In genomic region chr2:157460384-157460837, GRCh38 we compare ENCODE assay signal across 13 cellular contexts. TPM values are rescaled to one million over a fixed set of nuclear protein-coding genes. Genes with fewer than 3 reads are reported as not detected.
DNase-seq lines count a peak whose midpoint lies in the region; ATAC-seq, FAIRE-seq and TF ChIP-seq lines count a peak whose summit lies in the region.
"Had no signal": no experiment of that assay in that cellular context is flagged by ENCODE, and none has a peak within 500 bp of the region (broad histone marks: within the 10 kb centered on the region; RNA-seq: fewer than 3 reads in every experiment).

No MANE protein-coding gene starts in this region.

- TF ChIP-seq CTCF in Peyer's patch (IDR thresholded peaks at IDR 0.05) (no peak), foreskin keratinocyte (conservative IDR thresholded peaks at IDR 0.05) (no peak), sigmoid colon (IDR thresholded peaks at IDR 0.05) (no peak)

- H3K4me3 Mint-ChIP-seq in activated T-cell treated with anti-CD3 and anti-CD28 coated beads, Interleukin-2, amount 50 U/mL, for 72 hours = peak overlapping the region; percentile 72 to 82

- intact Hi-C loops in sigmoid colon (cut with DNase I) = no loop called here

- peaks cover 98% of the 10 kb centered on the region for H3K4me1 Mint-ChIP-seq in activated T-cell treated with anti-CD3 and anti-CD28 coated beads, Interleukin-2, amount 50 U/mL, for 72 hours (ENCODE audit: low read depth)

- H3K4me3 ChIP-seq in SK-N-MC (peak overlapping the region; percentile 50), small intestine (ENCODE audit: low read depth in 1 of 2, low read length in 2 of 2) (no peak overlapping the region), Peyer's patch (no peak overlapping the region), sigmoid colon (no peak overlapping the region)

- TF ChIP-seq POLR2A in Peyer's patch (IDR thresholded peaks at IDR 0.05) (no peak), sigmoid colon (IDR thresholded peaks at IDR 0.05) (no peak)

- H3K4me1 ChIP-seq in small intestine (ENCODE audit: control insufficient read depth in 2 of 2, insufficient read depth in 1 of 2, low read depth in 1 of 2, low read length in 1 of 2) (no peaks in the 10 kb centered on the region), Peyer's patch (peaks cover 0 to 6% (median 0%) of the 10 kb centered on the region in 4 donors), foreskin keratinocyte (no peaks in the 10 kb centered on the region), sigmoid colon (no peaks in the 10 kb centered on the region)

- 14 to 49% (median 24%) methylated on average over 3 of the region's 3 CpGs for WGBS in small intestine, 3 donors
- 16 to 56% methylated on average over 3 of the region's 3 CpGs for WGBS in sigmoid colon, 2 donors

- H3K9ac ChIP-seq in SK-N-MC (ENCODE audit: insufficient read length) = no peak overlapping the region

- no peaks in the 10 kb centered on the region for H3K27me3 ChIP-seq in small intestine (ENCODE audit: control insufficient read depth in 2 of 2, insufficient read depth in 2 of 2, low read length in 2 of 2)
- no peaks in the 10 kb centered on the region for H3K27me3 ChIP-seq in Peyer's patch
- peaks cover 12% of the 10 kb centered on the region for H3K27me3 ChIP-seq in foreskin keratinocyte
- no peaks in the 10 kb centered on the region for H3K27me3 ChIP-seq in sigmoid colon

- no peak for ATAC-seq in activated T-cell treated with anti-CD3 and anti-CD28 coated beads, Interleukin-2, amount 50 U/mL, for 72 hours (replicated peaks in 1 of 2)
- no peak for ATAC-seq in foreskin keratinocyte

- peaks cover under 1% of the 10 kb centered on the region in 2 donors for H3K9me3 Mint-ChIP-seq in activated T-cell treated with anti-CD3 and anti-CD28 coated beads, Interleukin-2, amount 50 U/mL, for 72 hours

- peak overlapping the region; percentile 26; the same call in 1 of the 2 replicates for H3K27ac ChIP-seq in SK-N-MC
- H3K27ac ChIP-seq in small intestine (ENCODE audit: low read depth in 1 of 2, low read length in 1 of 2) = peak overlapping the region; percentile 24 to 41
- peak overlapping the region in 2 of 4 donors; percentile 34 to 49 for H3K27ac ChIP-seq in Peyer's patch
- H3K27ac ChIP-seq in foreskin keratinocyte = no peak overlapping the region
- no peak overlapping the region for H3K27ac ChIP-seq in sigmoid colon
- H3K27ac ChIP-seq: WERI-Rb-1 had no signal

- no peak for TF ChIP-seq EP300 in sigmoid colon (IDR thresholded peaks at IDR 0.05)

- no peaks in the 10 kb centered on the region for H3K27me3 Mint-ChIP-seq in activated T-cell treated with anti-CD3 and anti-CD28 coated beads, Interleukin-2, amount 50 U/mL, for 72 hours (ENCODE audit: low read depth)

- no peaks in the 10 kb centered on the region for H3K36me3 ChIP-seq in SK-N-MC (ENCODE audit: insufficient read depth, low read length)
- peaks cover 0 to 3% of the 10 kb centered on the region in 2 donors for H3K36me3 ChIP-seq in small intestine (ENCODE audit: control insufficient read depth in 2 of 2, insufficient read depth in 2 of 2, low read length in 2 of 2)
- no peaks in the 10 kb centered on the region for H3K36me3 ChIP-seq in Peyer's patch
- no peaks in the 10 kb centered on the region for H3K36me3 ChIP-seq in sigmoid colon
- H3K36me3 ChIP-seq: WERI-Rb-1 had no signal

- peak overlapping the region; percentile 87 for H3K27ac Mint-ChIP-seq in activated T-cell treated with anti-CD3 and anti-CD28 coated beads, Interleukin-2, amount 50 U/mL, for 72 hours

- H3K36me3 Mint-ChIP-seq in activated T-cell treated with anti-CD3 and anti-CD28 coated beads, Interleukin-2, amount 50 U/mL, for 72 hours (ENCODE audit: insufficient read depth in 2 of 2) = peaks cover 4 to 19% of the 10 kb centered on the region in 2 donors

- FAIRE-seq in small intestine (lab: Jason Lieb, UNC) = peak; percentile 68

- no peak for DNase-seq in activated T-cell treated with anti-CD3 and anti-CD28 coated beads, Interleukin-2, amount 50 U/mL, for 72 hours
- DNase-seq in activated T-cell treated with anti-CD3 and anti-CD28 coated beads for 4 hours = no peak
- peak; percentile 81 for DNase-seq in SK-N-MC (ENCODE audit: low read depth, low spot score)
- peak; percentile 44 for DNase-seq in fibroblast of peridontal ligament (ENCODE audit: extremely low read depth)
- DNase-seq in small intestine = peak; percentile 88
- no peak for DNase-seq in Peyer's patch
- no peak for DNase-seq in foreskin keratinocyte
- no peak for DNase-seq in sigmoid colon
- DNase-seq: activated gamma-delta T cell treated with Interleukin-2 at 50 U/mL for 16 hours; effector CD8-positive, alpha-beta T cell; NCI-H2081 treated with DMSO at 0.1 percent for 48 hours; WERI-Rb-1 had no signal

- no peaks in the 10 kb centered on the region for H3K9me3 ChIP-seq in SK-N-MC (ENCODE audit: low read depth, low read length)
- H3K9me3 ChIP-seq in small intestine (ENCODE audit: control insufficient read depth, low read depth) = no peaks in the 10 kb centered on the region
- H3K9me3 ChIP-seq in Peyer's patch = no peaks in the 10 kb centered on the region
- H3K9me3 ChIP-seq in sigmoid colon = no peaks in the 10 kb centered on the region

RNA-seq across cellular contexts. Expression of gene CYTIP, which starts 16.5 kb away (rescaled TPM):
- 100 to 1,000 TPM; 444 to 460 TPM for total RNA-seq in activated T-cell treated with anti-CD3 and anti-CD28 coated beads, Interleukin-2, amount 50 U/mL, for 72 hours
- polyA plus RNA-seq in small intestine (10 to 100 TPM in 2 of 3 donors, 1 to 10 TPM in 1; 9.4 to 19.8 (median 15.7) TPM), foreskin keratinocyte (not detected in 2 replicates), sigmoid colon (10 to 100 TPM in 1 of 3 donors, 1 to 10 TPM in 2; 5.8 to 36.4 (median 6.6) TPM)
- total RNA-seq in Peyer's patch (100 to 1,000 TPM in 1 of 4 donors, 10 to 100 TPM in 3; 11.8 to 182 (median 21.0) TPM), foreskin keratinocyte (not detected in 2 replicates), sigmoid colon (1 to 10 TPM; 2.5 to 4.3 (median 3.4) TPM)
- polyA plus RNA-seq: AG04450 had no signal

Comparison
In these comparisons a context has a peak if more than half of its experiments do, and no peak if none do; other contexts are left out.
1. DNase-seq: peak in SK-N-MC (single experiment), fibroblast of peridontal ligament (single experiment) and small intestine (single experiment); none in activated T-cell treated with anti-CD3 and anti-CD28 coated beads, Interleukin-2, amount 50 U/mL, for 72 hours (0 of 2), activated T-cell treated with anti-CD3 and anti-CD28 coated beads for 4 hours (single experiment), Peyer's patch (0 of 3), foreskin keratinocyte (0 of 2) and sigmoid colon (single experiment).
2. H3K27ac ChIP-seq: peak in SK-N-MC (single experiment) and small intestine (2 of 2); none in foreskin keratinocyte (single experiment) and sigmoid colon (0 of 4).